9 cellular contexts compared by ENCODE assay signal in the genomic region with DNA sequence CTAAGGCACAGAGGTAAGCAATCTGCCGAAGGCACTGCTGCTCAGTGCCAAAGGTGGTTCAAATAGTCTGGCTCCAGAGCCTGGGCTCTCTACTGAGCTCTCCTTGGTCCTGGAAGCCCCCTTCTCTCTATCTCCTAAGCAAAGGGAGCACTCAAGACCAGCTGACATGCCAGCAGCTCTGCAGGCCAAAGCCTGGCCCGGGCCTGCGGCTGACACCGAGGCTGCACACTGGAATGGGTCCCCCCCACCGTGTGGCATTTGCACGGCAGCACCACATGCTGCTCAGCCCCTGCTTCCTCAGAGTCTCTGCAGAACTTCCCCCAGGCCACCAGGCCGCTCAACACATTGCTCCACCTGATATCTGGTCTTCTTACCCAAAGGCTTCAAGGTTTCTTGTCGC. TPM values are rescaled to one million over a fixed set of nuclear protein-coding genes. Genes with fewer than 3 reads are reported as not detected.
DNase-seq lines count a peak whose midpoint lies in the region; ATAC-seq, FAIRE-seq and TF ChIP-seq lines count a peak whose summit lies in the region.
"Had no signal": no experiment of that assay in that cellular context is flagged by ENCODE, and none has a peak within 500 bp of the region (broad histone marks: within the 10 kb centered on the region; RNA-seq: fewer than 3 reads in every experiment).

No MANE protein-coding gene starts in this region.

- no peak overlapping the region for H3K4me2 ChIP-seq in DND-41 (ENCODE audit: insufficient read depth, low read length)

- H3K27me3 Mint-ChIP-seq in type B pancreatic cell: no peaks in the 10 kb centered on the region

- DNase-seq in DND-41: no peak
- DNase-seq in caudate nucleus (lab: John Stamatoyannopoulos, UW): peak in 4 of 61 donors; percentile 30 to 51 (median 42)
- DNase-seq in ovary: peak in 3 of 5 donors; percentile 20 to 31 (median 24)
- no peak for DNase-seq in H54 (ENCODE audit: insufficient read length, low spot score)
- DNase-seq in activated CD8-positive, alpha-beta memory T cell treated with anti-CD3 and anti-CD28 coated beads for 24 hours: no peak
- no peak for DNase-seq in type B pancreatic cell (ENCODE audit: extremely low spot score, unreplicated experiment)
- DNase-seq: NCI-H1436 treated with DMSO at 0.1 percent for 48 hours had no signal

- ATAC-seq in DND-41 (ENCODE audit: insufficient read depth, low read depth): peak; percentile 13; the same call in 2 of the 3 replicates
- ATAC-seq in HG03354 (IDR thresholded peaks at IDR 0.05; ENCODE audit: poor library complexity, severe bottlenecking, unreplicated experiment): peak; percentile 20
- ATAC-seq in GM19023 (IDR thresholded peaks at IDR 0.05; ENCODE audit: unreplicated experiment): no peak

- H3K4me1 Mint-ChIP-seq in type B pancreatic cell (ENCODE audit: unreplicated experiment): peaks cover 31% of the 10 kb centered on the region

- TF ChIP-seq CTCF in DND-41 (IDR thresholded peaks at IDR 0.05; ENCODE audit: borderline replicate concordance, extremely low read depth, low read length, poor library complexity, severe bottlenecking) (no peak), ovary (IDR thresholded peaks at IDR 0.05) (no peak), type B pancreatic cell (conservative IDR thresholded peaks at IDR 0.05) (no peak)

- H3K4me1 ChIP-seq in DND-41 (ENCODE audit: insufficient read depth, low read length): no peaks in the 10 kb centered on the region
- peaks cover 12% of the 10 kb centered on the region for H3K4me1 ChIP-seq in ovary (ENCODE audit: insufficient read depth)

- no peak overlapping the region for H3K27ac ChIP-seq in DND-41 (ENCODE audit: low read length)
- H3K27ac ChIP-seq in caudate nucleus (ENCODE audit: low read depth, low read length): peak overlapping the region; percentile 7
- no peak overlapping the region for H3K27ac ChIP-seq in ovary

- 0 out of 2 replicates have a peak, but pooled peaks cover 7% of the 10 kb centered on the region for H4K20me1 ChIP-seq in DND-41 (ENCODE audit: insufficient read depth, low read length)

- no peaks in the 10 kb centered on the region for H3K79me2 ChIP-seq in DND-41 (ENCODE audit: insufficient read depth, low read length)

- no peaks in the 10 kb centered on the region for H3K9me3 Mint-ChIP-seq in type B pancreatic cell

- no peak overlapping the region for H2AFZ ChIP-seq in DND-41 (ENCODE audit: low read depth, low read length)

- peaks cover 63% of the 10 kb centered on the region for H3K36me3 ChIP-seq in DND-41 (ENCODE audit: insufficient read depth, low read length)
- no peaks in the 10 kb centered on the region for H3K36me3 ChIP-seq in ovary

- H3K27me3 ChIP-seq in DND-41 (ENCODE audit: insufficient read depth, low read length, poor library complexity) (no peaks in the 10 kb centered on the region), ovary (no peaks in the 10 kb centered on the region)

- H3K9me3 ChIP-seq in DND-41 (ENCODE audit: insufficient read depth, low read length, severe bottlenecking) (no peaks in the 10 kb centered on the region), ovary (no peaks in the 10 kb centered on the region)

- H3K9ac ChIP-seq in DND-41 (ENCODE audit: low read depth, low read length): no peak overlapping the region

- no peak overlapping the region for H3K4me3 Mint-ChIP-seq in type B pancreatic cell

- TF ChIP-seq EP300 in ovary (IDR thresholded peaks at IDR 0.05): no peak

- H3K27ac Mint-ChIP-seq in type B pancreatic cell: no peak overlapping the region

- TF ChIP-seq POLR2A in ovary (IDR thresholded peaks at IDR 0.05) (no peak), H54 (IDR thresholded peaks at IDR 0.05; ENCODE audit: low read depth, low read length) (no peak)

- no peak for FAIRE-seq in H54 (lab: Jason Lieb, UNC)

- H3K4me3 ChIP-seq in DND-41 (ENCODE audit: low read depth in 1 of 2, low read length in 2 of 2) (no peak overlapping the region), ovary (no peak overlapping the region)

- WGBS in ovary, 3 donors: 62 to 67% (median 66%) methylated on average over 8 of the region's 8 CpGs

- intact Hi-C loops in ovary (cut with DNase I): loop anchor here in 3 of 4 donors (2.0 to 10.0 kb wide), 5 partner anchors 93 to 383 kb away; no protein-coding TSS in a partner anchor

- peaks cover 22% of the 10 kb centered on the region for H3K36me3 Mint-ChIP-seq in type B pancreatic cell

RNA-seq across cellular contexts. Expression of gene GOLPH3, which starts 57.8 kb away (rescaled TPM):
- total RNA-seq in ovary: 10 to 100 TPM; 63.9 to 88.9 (median 81.1) TPM
- 10 to 100 TPM; 54.2 to 80.2 TPM for polyA plus RNA-seq in ovary
- 72.9 and 102 TPM in 2 replicates for total RNA-seq in type B pancreatic cell (ENCODE audit: low replicate concordance)

Comparison
In these comparisons a context has a peak if more than half of its experiments do, and no peak if none do; other contexts are left out.
1. DNase-seq: peak in ovary (3 of 5); none in DND-41 (single experiment), H54 (single experiment), activated CD8-positive, alpha-beta memory T cell treated with anti-CD3 and anti-CD28 coated beads for 24 hours (single experiment) and type B pancreatic cell (single experiment).